14 cellular contexts compared by ENCODE assay signal in the genomic region with DNA sequence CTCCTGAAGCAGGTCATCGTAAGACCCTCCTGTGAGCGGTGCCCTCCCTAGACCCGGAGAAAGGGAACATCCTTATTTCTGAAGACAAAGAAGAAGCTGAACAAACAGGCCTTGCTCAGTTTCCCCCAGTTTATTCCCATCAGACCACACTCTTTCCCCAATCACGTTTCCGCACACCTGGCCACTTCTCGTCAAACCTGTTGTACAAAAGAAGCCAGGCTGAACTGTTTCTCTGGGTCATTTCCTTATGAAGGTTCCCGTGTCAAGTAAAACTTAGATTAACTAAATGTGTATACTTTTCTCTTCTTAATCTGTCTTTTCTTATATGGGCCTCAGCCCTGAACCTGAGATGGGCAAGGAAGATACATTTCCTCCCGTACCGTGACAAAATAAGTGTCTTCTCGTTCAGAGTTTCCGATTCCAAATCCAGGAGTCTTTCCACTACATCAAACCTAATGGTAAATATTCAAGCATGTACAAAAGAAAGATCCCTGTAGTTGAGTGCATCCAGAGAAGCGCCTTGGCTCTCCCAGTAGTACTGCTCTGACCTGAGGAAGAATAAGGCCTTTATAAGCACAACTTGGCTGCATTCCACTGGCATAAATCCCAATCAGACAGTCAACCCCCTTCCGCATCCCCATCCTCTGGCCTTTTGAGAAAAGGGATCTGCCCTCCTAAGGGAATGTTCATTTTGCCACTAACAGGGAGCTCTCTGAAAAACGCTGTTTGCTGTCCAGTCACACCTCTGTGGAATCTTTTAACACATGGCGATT.
DNase-seq lines count a peak whose midpoint lies in the region; ATAC-seq, FAIRE-seq and TF ChIP-seq lines count a peak whose summit lies in the region.
"Had no signal": no experiment of that assay in that cellular context is flagged by ENCODE, and none has a peak within 500 bp of the region (broad histone marks: within the 10 kb centered on the region; RNA-seq: fewer than 3 reads in every experiment).

No MANE protein-coding gene starts in this region.

- no peak for FAIRE-seq in K562 (lab: Jason Lieb, UNC)
- FAIRE-seq: colon had no signal

- 51% methylated on average over 15 of the region's 15 CpGs for WGBS in K562 (ENCODE audit: insufficient coverage, low coverage, missing lambda C conversion rate)

- no peaks in the 10 kb centered on the region for H4K20me1 ChIP-seq in K562 (replicated peaks; ENCODE audit: control insufficient read depth, insufficient read depth, low read length)

- H3K4me3 ChIP-seq in breast epithelium, result no peak overlapping the region
- no peak overlapping the region for H3K4me3 ChIP-seq in K562
- H3K4me3 ChIP-seq in mucosa of rectum (ENCODE audit: low read length in 2 of 2), result no peak overlapping the region
- H3K4me3 ChIP-seq: lung, sigmoid colon had no signal

- POLR2A ChIA-PET in MCF 10A (lab: Yijun Ruan, JAX), result interaction anchor here (1.6 to 3.3 kb wide), 4 partner anchors 8 to 54 kb away, joined by 5 to 12 read pairs (median 6); no protein-coding TSS in a partner anchor
- POLR2A ChIA-PET in K562 (lab: Yijun Ruan, JAX), result interaction anchor here (1.2 kb wide), 1 partner anchor 7 kb away, joined by 3 read pairs; no protein-coding TSS in a partner anchor

- TF ChIP-seq RAD21 in K562 (CRISPR knock-in tag; conservative IDR thresholded peaks at IDR 0.05 in 1 of 2, IDR thresholded peaks at IDR 0.05 in 1 of 2), result no peak

- H3K9ac ChIP-seq in K562 (ENCODE audit: insufficient read depth in 1 of 2, low read depth in 2 of 2, low read length in 2 of 2) (no peak overlapping the region), mucosa of rectum (ENCODE audit: low read depth in 1 of 2, low read length in 2 of 2) (no peak overlapping the region)

- DNase-seq in breast epithelium (ENCODE audit: low spot score in 2 of 2) (peak in 1 of 2 donors; percentile 66), MCF 10A (ENCODE audit: unreplicated experiment) (no peak), K562 (ENCODE audit: extremely low read depth in 1 of 4, low spot score in 3 of 4) (no peak), type B pancreatic cell (ENCODE audit: extremely low spot score, unreplicated experiment) (no peak), DMS153 treated with DMSO at 0.1 percent for 48 hours (lab: John Stamatoyannopoulos, UW; ENCODE audit: unreplicated experiment) (no peak)
- no peak for DNase-seq in stimulated activated CD4-positive, alpha-beta T cell treated with anti-CD3 and anti-CD28 coated beads, Interleukin-15, amount 100 ng/mL, for 24 hours
- DNase-seq: activated naive CD4-positive, alpha-beta T cell; EL; GOT3 had no signal

- H3K27me3 ChIP-seq in breast epithelium (no peaks in the 10 kb centered on the region), K562 (ENCODE audit: control insufficient read depth in 2 of 2, insufficient read depth in 2 of 2, low read length in 2 of 2) (no peaks in the 10 kb centered on the region), mucosa of rectum (ENCODE audit: control insufficient read depth in 2 of 2, insufficient read depth in 2 of 2, low read length in 2 of 2) (no peaks in the 10 kb centered on the region)
- H3K27me3 ChIP-seq: sigmoid colon had no signal

- H3K36me3 ChIP-seq in breast epithelium (no peaks in the 10 kb centered on the region), K562 (ENCODE audit: control insufficient read depth, insufficient read depth, low read length) (no peaks in the 10 kb centered on the region), mucosa of rectum (ENCODE audit: control insufficient read depth in 2 of 2, insufficient read depth in 2 of 2, low read length in 2 of 2) (no peaks in the 10 kb centered on the region)
- H3K36me3 ChIP-seq: sigmoid colon had no signal

- TF ChIP-seq EP300 in K562 (IDR thresholded peaks at IDR 0.05; ENCODE audit: low read length), result no peak

- intact Hi-C loops in breast epithelium (cut with DNase I; ENCODE audit: low total_unique reads) (no loop called here), MCF 10A (cut with micrococcal nuclease) (no loop called here), K562 (cut with micrococcal nuclease) (no loop called here)

- no peaks in the 10 kb centered on the region for H3K36me3 Mint-ChIP-seq in MCF 10A (ENCODE audit: insufficient read depth, unreplicated experiment)
- H3K36me3 Mint-ChIP-seq in type B pancreatic cell, result no peaks in the 10 kb centered on the region

- no peaks in the 10 kb centered on the region for H3K27me3 Mint-ChIP-seq in MCF 10A (ENCODE audit: insufficient read depth, unreplicated experiment)
- no peaks in the 10 kb centered on the region for H3K27me3 Mint-ChIP-seq in type B pancreatic cell

- peak overlapping the region; percentile 85 to 89 for H3K27ac ChIP-seq in breast epithelium
- no peak overlapping the region for H3K27ac ChIP-seq in K562 (ENCODE audit: extremely low read depth, low read depth, low read length)
- H3K27ac ChIP-seq in mucosa of rectum (ENCODE audit: low read depth in 2 of 2, low read length in 2 of 2), result peak overlapping the region; percentile 24 to 25

- peak overlapping the region; percentile 55; the same call in 1 of the 2 replicates for H2AFZ ChIP-seq in K562 (ENCODE audit: low read depth, low read length)

- BruUV-seq in MCF 10A (replicated peaks; lab: Mats Ljungman, UMichigan) (no TSS peak), K562 (replicated peaks; lab: Mats Ljungman, UMichigan) (no TSS peak)

- no peak for ATAC-seq in K562
- ATAC-seq in HG02852 (IDR thresholded peaks at IDR 0.05; ENCODE audit: unreplicated experiment), result no peak

- H3K9me3 Mint-ChIP-seq in MCF 10A (ENCODE audit: unreplicated experiment) (no peaks in the 10 kb centered on the region), type B pancreatic cell (peaks cover 5% of the 10 kb centered on the region)

- no peak overlapping the region for H3K4me2 ChIP-seq in K562 (ENCODE audit: insufficient read depth, low read length)

- H3K4me3 Mint-ChIP-seq in MCF 10A (ENCODE audit: unreplicated experiment) (no peak overlapping the region), type B pancreatic cell (no peak overlapping the region)

- H3K79me2 ChIP-seq in K562 (ENCODE audit: control insufficient read depth, insufficient read depth, low read length), result no peaks in the 10 kb centered on the region

- H3K9me3 ChIP-seq in breast epithelium (no peaks in the 10 kb centered on the region), K562 (replicated peaks; ENCODE audit: control insufficient read depth, insufficient read depth, low read depth, low read length) (no peaks in the 10 kb centered on the region), mucosa of rectum (ENCODE audit: control insufficient read depth in 2 of 2, low read length in 2 of 2) (no peaks in the 10 kb centered on the region)
- H3K9me3 ChIP-seq: sigmoid colon had no signal

- H3K4me1 ChIP-seq in breast epithelium (peaks cover 0 to 3% of the 10 kb centered on the region in 2 donors), K562 (replicated peaks in 1 of 2; ENCODE audit: control insufficient read depth in 2 of 2, insufficient read depth in 2 of 2, low read length in 2 of 2) (peaks cover 0 to 4% of the 10 kb centered on the region in 2 experiments; a peak in 1 of 5 replicates), mucosa of rectum (ENCODE audit: control insufficient read depth in 2 of 2, insufficient read depth in 2 of 2, low read length in 2 of 2) (peaks cover 8 to 16% of the 10 kb centered on the region in 2 donors)

- no peak for TF ChIP-seq CTCF in breast epithelium (IDR thresholded peaks at IDR 0.05)
- no peak for TF ChIP-seq CTCF in MCF 10A (IDR thresholded peaks at IDR 0.05; ENCODE audit: unreplicated experiment)
- TF ChIP-seq CTCF in K562 (IDR thresholded peaks at IDR 0.05 in 2 of 3, conservative IDR thresholded peaks at IDR 0.05 in 1 of 3; ENCODE audit: insufficient read depth in 2 of 3, low read depth in 1 of 3, low read length in 3 of 3), result no peak
- no peak for TF ChIP-seq CTCF in type B pancreatic cell (conservative IDR thresholded peaks at IDR 0.05)

- H3K27ac Mint-ChIP-seq in MCF 10A (ENCODE audit: low read depth, unreplicated experiment) (no peak overlapping the region), type B pancreatic cell (peak overlapping the region; percentile 70)

- in situ Hi-C loops in K562 (cut with MboI), result no loop called here

- no peak for TF ChIP-seq POLR2A in breast epithelium (IDR thresholded peaks at IDR 0.05)
- no peak for TF ChIP-seq POLR2A in K562 (conservative IDR thresholded peaks at IDR 0.05)

- no peaks in the 10 kb centered on the region for H3K9me1 ChIP-seq in K562 (ENCODE audit: control insufficient read depth, insufficient read depth, low read length)

- H3K4me1 Mint-ChIP-seq in MCF 10A (ENCODE audit: insufficient read depth, unreplicated experiment) (peaks cover 11% of the 10 kb centered on the region), type B pancreatic cell (ENCODE audit: unreplicated experiment) (peaks cover 31% of the 10 kb centered on the region)

- CTCF ChIA-PET in MCF 10A (lab: Yijun Ruan, JAX), result interaction anchor here (1.1 kb wide), 1 partner anchor 32 kb away, joined by 3 read pairs; no protein-coding TSS in a partner anchor
- CTCF ChIA-PET in K562 (lab: Yijun Ruan, JAX; ENCODE audit: low intra/inter-chr PET ratio), result no interaction called here

TF ChIP-seq in K562, 482 proteins besides CTCF, POLR2A, EP300 and RAD21 (continues in another document):
- TF ChIP-seq, protein P1, sequence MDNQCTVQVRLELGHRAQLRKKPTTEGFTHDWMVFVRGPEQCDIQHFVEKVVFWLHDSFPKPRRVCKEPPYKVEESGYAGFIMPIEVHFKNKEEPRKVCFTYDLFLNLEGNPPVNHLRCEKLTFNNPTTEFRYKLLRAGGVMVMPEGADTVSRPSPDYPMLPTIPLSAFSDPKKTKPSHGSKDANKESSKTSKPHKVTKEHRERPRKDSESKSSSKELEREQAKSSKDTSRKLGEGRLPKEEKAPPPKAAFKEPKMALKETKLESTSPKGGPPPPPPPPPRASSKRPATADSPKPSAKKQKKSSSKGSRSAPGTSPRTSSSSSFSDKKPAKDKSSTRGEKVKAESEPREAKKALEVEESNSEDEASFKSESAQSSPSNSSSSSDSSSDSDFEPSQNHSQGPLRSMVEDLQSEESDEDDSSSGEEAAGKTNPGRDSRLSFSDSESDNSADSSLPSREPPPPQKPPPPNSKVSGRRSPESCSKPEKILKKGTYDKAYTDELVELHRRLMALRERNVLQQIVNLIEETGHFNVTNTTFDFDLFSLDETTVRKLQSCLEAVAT (IDR thresholded peaks at IDR 0.05), result no peak
- TF ChIP-seq DDX20 (tag; IDR thresholded peaks at IDR 0.05; ENCODE audit: low read depth) (no peak), HMG20B (CRISPR knock-in tag; IDR thresholded peaks at IDR 0.05) (no peak), TCFL5 (CRISPR knock-in tag; conservative IDR thresholded peaks at IDR 0.05) (no peak), FOS (IDR thresholded peaks at IDR 0.05; ENCODE audit: extremely low read depth, insufficient read length) (no peak), PML (IDR thresholded peaks at IDR 0.05; ENCODE audit: low read length) (no peak), BHLHE40 (IDR thresholded peaks at IDR 0.05; ENCODE audit: low read length) (no peak), ARHGAP35 (IDR thresholded peaks at IDR 0.05; ENCODE audit: partially characterized antibody) (no peak), MAFF (IDR thresholded peaks at IDR 0.05; ENCODE audit: low read length) (no peak), BMI1 (IDR thresholded peaks at IDR 0.05; ENCODE audit: low read length) (no peak)
